In genomic region chr2:221502270-221502973, GRCh38 we compare ENCODE assay signal across 11 cellular contexts.
A peak's percentile ranks its signal among the peaks of the same experiment; 100 is the strongest.
DNase-seq lines count a peak whose midpoint lies in the region; TF ChIP-seq lines count a peak whose summit lies in the region.
"Had no signal": no experiment of that assay in that cellular context is flagged by ENCODE, and none has a peak within 500 bp of the region (broad histone marks: within the 10 kb centered on the region; RNA-seq: fewer than 3 reads in every experiment).

No MANE protein-coding gene starts in this region.

- H3K79me2 ChIP-seq in GM23248 (ENCODE audit: insufficient read depth) (peaks cover 23% of the 10 kb centered on the region; the same call in 1 of the 2 replicates), hepatocyte (peaks cover 13% of the 10 kb centered on the region)

- TF ChIP-seq EP300 in suprapubic skin (IDR thresholded peaks at IDR 0.05) = no peak

- peaks cover 34% of the 10 kb centered on the region for H3F3A ChIP-seq in GM23248 (ENCODE audit: insufficient read depth)

- H3K9me3 Mint-ChIP-seq in nephron = no peaks in the 10 kb centered on the region

- DNase-seq in AG08396 (ENCODE audit: low spot score) (peak; percentile 29), GM23248 (peak; percentile 83), astrocyte of the spinal cord (ENCODE audit: low read depth, low spot score) (peak; percentile 70), suprapubic skin (ENCODE audit: low spot score in 2 of 2) (no peak), dorsolateral prefrontal cortex (no peak), AML-193 (lab: John Stamatoyannopoulos, UW) (no peak), hepatocyte (ENCODE audit: low spot score) (no peak)
- DNase-seq: DMS53, NCI-H1930 had no signal

- peak overlapping the region; percentile 85 for H3K4me2 ChIP-seq in GM23248 (ENCODE audit: unreplicated experiment)
- no peak overlapping the region for H3K4me2 ChIP-seq in hepatocyte

- no peak for TF ChIP-seq POLR2A in suprapubic skin (IDR thresholded peaks at IDR 0.05)

- no peak for TF ChIP-seq CTCF in astrocyte of the spinal cord (IDR thresholded peaks at IDR 0.05; ENCODE audit: low read depth, low read length)
- no peak for TF ChIP-seq CTCF in nephron (IDR thresholded peaks at IDR 0.05; ENCODE audit: unreplicated experiment in 3 of 3)
- TF ChIP-seq CTCF in suprapubic skin (IDR thresholded peaks at IDR 0.05) = no peak
- TF ChIP-seq CTCF in dorsolateral prefrontal cortex (IDR thresholded peaks at IDR 0.05 in 54 of 56, conservative IDR thresholded peaks at IDR 0.05 in 2 of 56; ENCODE audit: low read depth in 1 of 56, partially characterized antibody in 56 of 56) = no peak
- no peak for TF ChIP-seq CTCF in hepatocyte (IDR thresholded peaks at IDR 0.05; ENCODE audit: poor library complexity)

- no peaks in the 10 kb centered on the region for H3K27me3 Mint-ChIP-seq in nephron (ENCODE audit: low read depth)

- peak overlapping the region; percentile 74 for H3K27ac ChIP-seq in GM23248
- H3K27ac ChIP-seq in suprapubic skin = no peak overlapping the region
- H3K27ac ChIP-seq in dorsolateral prefrontal cortex = no peak overlapping the region
- no peak overlapping the region for H3K27ac ChIP-seq in hepatocyte
- H3K27ac ChIP-seq: SJCRH30 had no signal

- no peaks in the 10 kb centered on the region for H3K9me3 ChIP-seq in GM23248 (ENCODE audit: low read depth)
- H3K9me3 ChIP-seq in suprapubic skin = no peaks in the 10 kb centered on the region
- no peaks in the 10 kb centered on the region for H3K9me3 ChIP-seq in hepatocyte (ENCODE audit: low read depth)
- H3K9me3 ChIP-seq: SJCRH30 had no signal

- peak overlapping the region in 2 of 3 experiments; percentile 10 to 86 for H3K27ac Mint-ChIP-seq in nephron

- peaks cover 21% of the 10 kb centered on the region for H3K4me1 ChIP-seq in GM23248 (ENCODE audit: insufficient read depth)
- H3K4me1 ChIP-seq in suprapubic skin = peaks cover 6% of the 10 kb centered on the region
- peaks cover 14% of the 10 kb centered on the region for H3K4me1 ChIP-seq in hepatocyte (ENCODE audit: insufficient read depth)

- H3K9me2 ChIP-seq in GM23248 (ENCODE audit: insufficient read depth) = no peaks in the 10 kb centered on the region
- H3K9me2 ChIP-seq in hepatocyte (replicated peaks; ENCODE audit: insufficient read depth) = no peaks in the 10 kb centered on the region

- H3K4me3 Mint-ChIP-seq in nephron = peak overlapping the region in 1 of 3 experiments; percentile 7

- peak overlapping the region; percentile 27; the same call in 1 of the 2 replicates for H2AFZ ChIP-seq in GM23248
- no peak overlapping the region for H2AFZ ChIP-seq in hepatocyte

- H3K36me3 Mint-ChIP-seq in nephron (ENCODE audit: low read depth) = peaks cover 20% of the 10 kb centered on the region

- intact Hi-C loops in dorsolateral prefrontal cortex (cut with DNase I) = no loop called here

- peak overlapping the region; percentile 47 for H3K9ac ChIP-seq in GM23248

- no peaks in the 10 kb centered on the region for H4K20me1 ChIP-seq in GM23248 (ENCODE audit: insufficient read depth)
- no peaks in the 10 kb centered on the region for H4K20me1 ChIP-seq in hepatocyte (ENCODE audit: insufficient read depth, poor library complexity, severe bottlenecking)

- no peaks in the 10 kb centered on the region for H3K36me3 ChIP-seq in GM23248 (ENCODE audit: low read depth)
- peaks cover 7% of the 10 kb centered on the region for H3K36me3 ChIP-seq in suprapubic skin
- H3K36me3 ChIP-seq in hepatocyte (replicated peaks; ENCODE audit: insufficient read depth, low read depth) = no peaks in the 10 kb centered on the region
- H3K36me3 ChIP-seq: SJCRH30 had no signal

- 1% methylated on average over 8 of the region's 8 CpGs for WGBS in GM23248 (ENCODE audit: low coverage in 1 of 2, low lambda C conversion rate in 2 of 2, missing lambda C conversion rate in 2 of 2), 2 experiments
- 58% methylated on average over 8 of the region's 8 CpGs for WGBS in suprapubic skin
- 66% methylated on average over 8 of the region's 8 CpGs for WGBS in hepatocyte (ENCODE audit: low lambda C conversion rate, missing lambda C conversion rate)

- H3K4me3 ChIP-seq in GM23248 (peak overlapping the region; percentile 70), astrocyte of the spinal cord (ENCODE audit: low read depth, low read length) (no peak overlapping the region), suprapubic skin (no peak overlapping the region), dorsolateral prefrontal cortex (no peak overlapping the region), hepatocyte (no peak overlapping the region)
- H3K4me3 ChIP-seq: SJCRH30 had no signal

- in situ Hi-C loops in GM23248 (cut with MboI) (no loop called here), astrocyte of the spinal cord (cut with HindIII; ENCODE audit: low sequenced_read_pairs) (no loop called here)

- H3K27me3 ChIP-seq in GM23248 (replicated peaks; ENCODE audit: insufficient read depth) = no peaks in the 10 kb centered on the region
- no peaks in the 10 kb centered on the region for H3K27me3 ChIP-seq in suprapubic skin
- H3K27me3 ChIP-seq in dorsolateral prefrontal cortex = no peaks in the 10 kb centered on the region
- no peaks in the 10 kb centered on the region for H3K27me3 ChIP-seq in hepatocyte
- H3K27me3 ChIP-seq: SJCRH30 had no signal

- peaks cover 37% of the 10 kb centered on the region for H3K4me1 Mint-ChIP-seq in nephron

Comparison
In these comparisons a context has a peak if more than half of its experiments do, and no peak if none do; other contexts are left out.
1. DNase-seq: peak in AG08396 (single experiment), GM23248 (single experiment) and astrocyte of the spinal cord (single experiment); none in suprapubic skin (0 of 2), dorsolateral prefrontal cortex (0 of 10), AML-193 (0 of 2) and hepatocyte (single experiment).